ENCODE assay signal across 9 cellular contexts in genomic region chr11:93225642-93226041, GRCh38. TPM values are rescaled to one million over a fixed set of nuclear protein-coding genes. Genes with fewer than 3 reads are reported as not detected.
A peak's percentile ranks its signal among the peaks of the same experiment; 100 is the strongest.
DNase-seq lines count a peak whose midpoint lies in the region; ATAC-seq, FAIRE-seq and TF ChIP-seq lines count a peak whose summit lies in the region.
"Had no signal": no experiment of that assay in that cellular context is flagged by ENCODE, and none has a peak within 500 bp of the region (broad histone marks: within the 10 kb centered on the region; RNA-seq: fewer than 3 reads in every experiment).

No MANE protein-coding gene starts in this region.

- H3K4me3 ChIP-seq in left ventricle myocardium inferior (no peak overlapping the region), right cardiac atrium (ENCODE audit: low read length) (no peak overlapping the region), fibroblast of lung (replicated peaks in 1 of 4; ENCODE audit: control extremely low read depth in 1 of 4, insufficient read depth in 1 of 4, low read depth in 3 of 4, low read length in 4 of 4) (no peak overlapping the region)
- H3K4me3 ChIP-seq: pancreas had no signal

- intact Hi-C loops in left ventricle myocardium inferior (cut with micrococcal nuclease) = no loop called here
- intact Hi-C loops in right cardiac atrium (cut with DNase I) = loop anchor here in 3 of 4 donors (5.0 to 10.0 kb wide), 2 partner anchors 281 to 283 kb away; no protein-coding TSS in a partner anchor

- H4K20me1 ChIP-seq in fibroblast of lung (ENCODE audit: control insufficient read depth, extremely low read depth, insufficient read depth, low read length) = no peaks in the 10 kb centered on the region

- H3K79me2 ChIP-seq in fibroblast of lung (ENCODE audit: control insufficient read depth, insufficient read depth, low read length) = no peaks in the 10 kb centered on the region

- no peak overlapping the region for H2AFZ ChIP-seq in fibroblast of lung (ENCODE audit: low read length)

- no peak overlapping the region for H3K27ac Mint-ChIP-seq in type B pancreatic cell

- no peak for ATAC-seq in right cardiac atrium
- no peak for ATAC-seq in HG03521 (IDR thresholded peaks at IDR 0.05; ENCODE audit: unreplicated experiment)

- H3K27me3 ChIP-seq in left ventricle myocardium inferior (ENCODE audit: low read depth) (no peaks in the 10 kb centered on the region), right cardiac atrium (ENCODE audit: control insufficient read depth, insufficient read depth) (no peaks in the 10 kb centered on the region), fibroblast of lung (ENCODE audit: control insufficient read depth, insufficient read depth, low read length) (no peaks in the 10 kb centered on the region)
- H3K27me3 ChIP-seq: pancreas had no signal

- no peak overlapping the region for H3K27ac ChIP-seq in left ventricle myocardium inferior (replicated peaks)
- H3K27ac ChIP-seq in right cardiac atrium (ENCODE audit: low read length) = no peak overlapping the region
- H3K27ac ChIP-seq in fibroblast of lung (ENCODE audit: insufficient read depth, low read length) = no peak overlapping the region
- H3K27ac ChIP-seq: pancreas had no signal

- no peak overlapping the region for H3K4me2 ChIP-seq in fibroblast of lung (ENCODE audit: extremely low read depth, insufficient read depth, low read length)

- no peaks in the 10 kb centered on the region for H3K9me3 Mint-ChIP-seq in type B pancreatic cell

- no peaks in the 10 kb centered on the region for H3K9me3 ChIP-seq in left ventricle myocardium inferior (replicated peaks)
- no peaks in the 10 kb centered on the region for H3K9me3 ChIP-seq in right cardiac atrium (ENCODE audit: control insufficient read depth, low read length)
- H3K9me3 ChIP-seq in fibroblast of lung (ENCODE audit: control insufficient read depth, insufficient read depth, low read depth, low read length) = no peaks in the 10 kb centered on the region
- H3K9me3 ChIP-seq: pancreas had no signal

- no peak for FAIRE-seq in urothelium cell line (lab: Jason Lieb, UNC)
- FAIRE-seq: pancreas had no signal

- no peaks in the 10 kb centered on the region for H3K36me3 Mint-ChIP-seq in type B pancreatic cell

- H3K4me3 Mint-ChIP-seq in type B pancreatic cell = no peak overlapping the region

- H3K4me1 ChIP-seq in left ventricle myocardium inferior (no peaks in the 10 kb centered on the region), right cardiac atrium (ENCODE audit: control insufficient read depth, insufficient read depth, low read length) (no peaks in the 10 kb centered on the region), fibroblast of lung (ENCODE audit: control insufficient read depth, extremely low read depth, insufficient read depth, low read length) (no peaks in the 10 kb centered on the region)

- no peak overlapping the region for H3K9ac ChIP-seq in fibroblast of lung (ENCODE audit: insufficient read depth, low read length)

- H3K27me3 Mint-ChIP-seq in type B pancreatic cell = no peaks in the 10 kb centered on the region

- TF ChIP-seq CTCF in left ventricle myocardium inferior (IDR thresholded peaks at IDR 0.05; ENCODE audit: borderline replicate concordance) (peak; percentile 52), fibroblast of lung (conservative IDR thresholded peaks at IDR 0.05 in 1 of 2, IDR thresholded peaks at IDR 0.05 in 1 of 2; ENCODE audit: low read depth in 1 of 2, low read length in 2 of 2) (peak; percentile 16 to 24), type B pancreatic cell (conservative IDR thresholded peaks at IDR 0.05) (peak; percentile 61)

- H3K4me1 Mint-ChIP-seq in type B pancreatic cell (ENCODE audit: unreplicated experiment) = no peaks in the 10 kb centered on the region

- H3K36me3 ChIP-seq in left ventricle myocardium inferior (no peaks in the 10 kb centered on the region), fibroblast of lung (ENCODE audit: control insufficient read depth, insufficient read depth, low read length) (no peaks in the 10 kb centered on the region)
- H3K36me3 ChIP-seq: pancreas had no signal

- DNase-seq in left ventricle myocardium inferior (no peak), right cardiac atrium (no peak), NCI-H774 (lab: John Stamatoyannopoulos, UW) (peak; percentile 57), fibroblast of lung (ENCODE audit: low read depth in 2 of 2) (peak; percentile 4 to 58), type B pancreatic cell (ENCODE audit: extremely low spot score, unreplicated experiment) (no peak), urothelium cell line (ENCODE audit: low spot score) (no peak), islet precursor cell (no peak)
- DNase-seq: pancreas had no signal

- 21% methylated on average over 2 of the region's 2 CpGs for whole genome bisulfite sequencing in right cardiac atrium

RNA-seq across cellular contexts. Expression of gene SLC36A4, which starts 27.9 kb away (rescaled TPM):
- total RNA-seq in left ventricle myocardium inferior (7.1 TPM), right cardiac atrium (10 to 100 TPM; 11.4 to 15.1 (median 12.3) TPM), fibroblast of lung (5.9 and 7.3 TPM in 2 replicates), type B pancreatic cell (ENCODE audit: low replicate concordance) (13.9 and 18.9 TPM in 2 replicates)
- polyA plus RNA-seq in right cardiac atrium (6.5 TPM), fibroblast of lung (17.8 and 22.7 TPM in 2 replicates)
- 13.2 and 13.4 TPM in 2 replicates for polyA plus RNA-seq in fibroblast of lung (2012)
- polyA minus RNA-seq in fibroblast of lung (ENCODE audit: low replicate concordance) = 2.1 and 6.0 TPM in 2 replicates

Comparison
In these comparisons a context has a peak if more than half of its experiments do, and no peak if none do; other contexts are left out.
1. DNase-seq: peak in NCI-H774 (single experiment) and fibroblast of lung (2 of 2); none in left ventricle myocardium inferior (single experiment), right cardiac atrium (0 of 3), type B pancreatic cell (single experiment), urothelium cell line (single experiment) and islet precursor cell (single experiment).
2. Peak in every context shown above with its lines, with median percentiles within 50 percentile points of each other: CTCF ChIP-seq.